29 cellular contexts compared by ENCODE assay signal in the genomic region with DNA sequence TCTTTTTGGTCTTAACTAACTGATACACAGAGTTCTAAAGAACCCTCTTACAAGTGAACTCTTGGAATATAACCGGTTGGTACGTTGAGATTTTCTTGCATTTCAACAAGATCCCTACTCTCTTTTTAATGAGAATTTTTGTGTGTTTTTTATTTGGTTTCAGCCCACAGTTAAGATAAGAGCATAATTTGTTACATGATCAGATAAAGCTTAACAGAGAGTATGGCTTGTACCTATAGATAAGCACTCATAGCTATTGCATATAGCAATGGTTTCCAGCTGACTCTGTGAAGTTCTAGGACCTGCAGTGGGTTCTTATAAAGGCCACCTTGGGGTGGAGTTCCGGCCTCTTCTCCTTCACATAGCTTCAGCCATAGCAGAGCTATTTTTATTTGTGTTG.
"Had no signal": no experiment of that assay in that cellular context is flagged by ENCODE, and none has a peak within 500 bp of the region (broad histone marks: within the 10 kb centered on the region; RNA-seq: fewer than 3 reads in every experiment).

No MANE protein-coding gene starts in this region.

- H3K27ac ChIP-seq: colonic mucosa, coronary artery, dorsolateral prefrontal cortex, epithelial cell of prostate, esophagus muscularis mucosa, esophagus squamous epithelium, foreskin keratinocyte, gastrocnemius medialis, gastroesophageal sphincter, heart left ventricle, heart right ventricle had no signal

- DNase-seq: colonic mucosa; cortex of kidney; dermis blood vessel endothelial cell; dorsolateral prefrontal cortex; effector CD4-positive, alpha-beta T cell; effector CD8-positive, alpha-beta T cell; effector memory CD4-positive, alpha-beta T cell; effector memory CD8-positive, alpha-beta T cell; endodermal cell; erythroblast; esophagus squamous epithelium; foreskin fibroblast; foreskin keratinocyte; foreskin melanocyte; gastrocnemius medialis; glutamatergic neuron; head of caudate nucleus; heart left ventricle; heart right ventricle had no signal

- H3K9me3 ChIP-seq: colonic mucosa, esophagus muscularis mucosa, esophagus squamous epithelium, gastrocnemius medialis, gastroesophageal sphincter, heart left ventricle, heart right ventricle had no signal

- H3K36me3 ChIP-seq: colonic mucosa, esophagus muscularis mucosa, esophagus squamous epithelium, gastrocnemius medialis, gastroesophageal sphincter, heart left ventricle, heart right ventricle had no signal

- H3K4me3 ChIP-seq: colonic mucosa, coronary artery, dorsolateral prefrontal cortex, esophagus muscularis mucosa, esophagus squamous epithelium, gastrocnemius medialis, gastroesophageal sphincter, heart left ventricle, heart right ventricle had no signal

- ATAC-seq: effector memory CD8-positive, alpha-beta T cell; esophagus mucosa; foreskin keratinocyte; gastrocnemius medialis; gastroesophageal sphincter; heart left ventricle; heart right ventricle had no signal

- H3K4me3 Mint-ChIP-seq: dendritic cell treated with granulocyte-macrophage colony-stimulating factor and Interleukin-4, amounts not matched to agents 40 ng/mL and 50 ng/mL, for 4 days; effector memory CD8-positive, alpha-beta T cell; endodermal cell had no signal

- H3K27me3 ChIP-seq: colonic mucosa, esophagus muscularis mucosa, esophagus squamous epithelium, gastrocnemius medialis, gastroesophageal sphincter, heart left ventricle, heart right ventricle had no signal

- H3K9me3 Mint-ChIP-seq: dendritic cell treated with granulocyte-macrophage colony-stimulating factor and Interleukin-4, amounts not matched to agents 40 ng/mL and 50 ng/mL, for 4 days; effector memory CD8-positive, alpha-beta T cell; endodermal cell had no signal

- H3K27ac Mint-ChIP-seq: effector memory CD8-positive, alpha-beta T cell; endodermal cell had no signal

- H3K4me1 ChIP-seq: colonic mucosa, esophagus muscularis mucosa, esophagus squamous epithelium, foreskin keratinocyte, gastrocnemius medialis, gastroesophageal sphincter, heart left ventricle, heart right ventricle had no signal

- FAIRE-seq: colon, endometrium, endothelial cell of umbilical vein, frontal cortex had no signal
